In the genomic region with DNA sequence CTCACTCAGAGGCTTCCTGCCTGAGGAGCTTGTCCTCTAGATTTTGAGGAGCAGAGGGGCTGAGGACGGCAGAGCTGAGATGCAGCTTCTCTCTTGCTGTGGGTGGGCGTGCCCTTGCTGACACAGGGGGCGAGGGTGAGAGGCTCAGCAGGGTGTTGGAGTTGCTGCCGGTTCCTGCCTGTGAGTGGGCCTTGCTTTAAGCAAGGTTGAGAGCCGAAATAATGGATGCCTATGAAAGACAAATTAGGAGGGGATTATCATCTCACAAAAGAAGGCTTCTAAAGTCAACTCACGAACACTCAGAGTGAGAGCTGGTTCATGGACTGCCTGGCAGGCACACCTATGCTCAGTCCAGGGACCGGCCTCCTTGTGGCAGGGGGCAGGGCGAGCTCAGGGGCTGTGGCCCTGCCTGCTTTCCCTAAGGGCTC, we compare ENCODE assay signal across 22 cellular contexts.
DNase-seq lines count a peak whose midpoint lies in the region; ATAC-seq and TF ChIP-seq lines count a peak whose summit lies in the region.
"Had no signal": no experiment of that assay in that cellular context is flagged by ENCODE, and none has a peak within 500 bp of the region (broad histone marks: within the 10 kb centered on the region; RNA-seq: fewer than 3 reads in every experiment).

No MANE protein-coding gene starts in this region.

- no CpG with 5 or more reads among the region's 8 CpGs for WGBS in trophoblast cell (ENCODE audit: extremely low coverage, insufficient coverage, insufficient read length)

- H3K14ac ChIP-seq in trophoblast cell (ENCODE audit: low read length), result no peak overlapping the region

- H3K27ac Mint-ChIP-seq in glutamatergic neuron (ENCODE audit: unreplicated experiment), result peak overlapping the region; percentile 38
- no peak overlapping the region for H3K27ac Mint-ChIP-seq in activated T-cell treated with anti-CD3 and anti-CD28 coated beads, Interleukin-2, amount 50 U/mL, for 24 hours
- H3K27ac Mint-ChIP-seq: activated naive CD4-positive, alpha-beta T cell treated with anti-CD3 and anti-CD28 coated beads for 36 hours; B cell had no signal

- H2AK5ac ChIP-seq in trophoblast cell (ENCODE audit: low read length), result peak overlapping the region; percentile 47

- H3K4ac ChIP-seq in trophoblast cell (ENCODE audit: low read depth, low read length), result no peak overlapping the region

- H3K18ac ChIP-seq in trophoblast cell (ENCODE audit: low read length), result peak overlapping the region; percentile 47

- no peak overlapping the region for H2BK12ac ChIP-seq in trophoblast cell (ENCODE audit: low read length)

- TF ChIP-seq CTCF in glutamatergic neuron (IDR thresholded peaks at IDR 0.05; ENCODE audit: partially characterized antibody, unreplicated experiment) (no peak), GM10248 (IDR thresholded peaks at IDR 0.05; ENCODE audit: control extremely low read depth, extremely low read depth, low read depth, missing control alignments) (no peak)

- H3K79me1 ChIP-seq in trophoblast cell (ENCODE audit: low read length), result no peaks in the 10 kb centered on the region

- CTCF ChIA-PET in GM10248 (lab: Yijun Ruan, JAX), result interaction anchor here (0.8 to 3.1 kb wide), 13 partner anchors 8 to 361 kb away, joined by 3 to 12 read pairs (median 4); no protein-coding TSS in a partner anchor

- no peaks in the 10 kb centered on the region for H3K36me3 ChIP-seq in HAP-1 (replicated peaks)
- no peaks in the 10 kb centered on the region for H3K36me3 ChIP-seq in trophoblast cell (ENCODE audit: control insufficient read depth in 1 of 2, insufficient read depth in 2 of 2, low read length in 2 of 2)
- H3K36me3 ChIP-seq: esophagus muscularis mucosa, tibial nerve had no signal

- no peak overlapping the region for H4K8ac ChIP-seq in trophoblast cell (ENCODE audit: low read depth, low read length)

- H3K23ac ChIP-seq in trophoblast cell (ENCODE audit: low read length), result no peak overlapping the region

- POLR2A ChIA-PET in GM10248 (lab: Yijun Ruan, JAX), result no interaction called here

- no peak for ATAC-seq in activated CD4-positive, CD25-positive, alpha-beta regulatory T cell treated with anti-CD3 and anti-CD28 coated beads, Interleukin-2, amount 50 U/mL, for 24 hours
- ATAC-seq: Panc1, sciatic nerve had no signal

- peaks cover 14% of the 10 kb centered on the region for H3K9me3 Mint-ChIP-seq in glutamatergic neuron (ENCODE audit: unreplicated experiment)
- H3K9me3 Mint-ChIP-seq in activated T-cell treated with anti-CD3 and anti-CD28 coated beads, Interleukin-2, amount 50 U/mL, for 24 hours, result no peaks in the 10 kb centered on the region
- H3K9me3 Mint-ChIP-seq: activated naive CD4-positive, alpha-beta T cell treated with anti-CD3 and anti-CD28 coated beads for 36 hours had no signal

- no peaks in the 10 kb centered on the region for H3K79me2 ChIP-seq in trophoblast cell (ENCODE audit: control insufficient read depth, insufficient read depth, low read length, poor library complexity)

- H4K12ac ChIP-seq in trophoblast cell (ENCODE audit: low read depth, low read length), result no peak overlapping the region

- H2BK5ac ChIP-seq in trophoblast cell (ENCODE audit: low read depth, low read length, poor library complexity), result no peak overlapping the region

- no peak overlapping the region for H2AFZ ChIP-seq in trophoblast cell (ENCODE audit: insufficient read depth, low read length, poor library complexity)

- in situ Hi-C loops in HAP-1 (cut with MboI; ENCODE audit: low sequenced_read_pairs), result no loop called here

- no peak overlapping the region for H4K91ac ChIP-seq in trophoblast cell (ENCODE audit: low read depth, low read length)

- H3K27me3 ChIP-seq in HAP-1 (ENCODE audit: low read depth), result no peaks in the 10 kb centered on the region
- H3K27me3 ChIP-seq in trophoblast cell (ENCODE audit: insufficient read depth, low read length), result no peaks in the 10 kb centered on the region
- H3K27me3 ChIP-seq: esophagus muscularis mucosa, tibial nerve had no signal

- no peak overlapping the region for H3K9ac ChIP-seq in trophoblast cell (ENCODE audit: low read length)

- H3K27me3 Mint-ChIP-seq in glutamatergic neuron (ENCODE audit: unreplicated experiment), result peaks cover 7% of the 10 kb centered on the region
- no peaks in the 10 kb centered on the region for H3K27me3 Mint-ChIP-seq in activated T-cell treated with anti-CD3 and anti-CD28 coated beads, Interleukin-2, amount 50 U/mL, for 24 hours
- H3K27me3 Mint-ChIP-seq: B cell had no signal

- H3K9me3 ChIP-seq in HAP-1 (no peaks in the 10 kb centered on the region), trophoblast cell (ENCODE audit: insufficient read depth, low read depth, low read length) (no peaks in the 10 kb centered on the region)
- H3K9me3 ChIP-seq: esophagus muscularis mucosa, tibial nerve had no signal

- peaks cover 39% of the 10 kb centered on the region for H3K4me1 ChIP-seq in HAP-1
- peaks cover 16% of the 10 kb centered on the region in 2 experiments for H3K4me1 ChIP-seq in trophoblast cell (ENCODE audit: control insufficient read depth in 1 of 2, insufficient read depth in 2 of 2, low read length in 2 of 2)

- no peak overlapping the region for H3K4me3 Mint-ChIP-seq in glutamatergic neuron (ENCODE audit: unreplicated experiment)
- no peak overlapping the region for H3K4me3 Mint-ChIP-seq in activated T-cell treated with anti-CD3 and anti-CD28 coated beads, Interleukin-2, amount 50 U/mL, for 24 hours
- H3K4me3 Mint-ChIP-seq: activated naive CD4-positive, alpha-beta T cell treated with anti-CD3 and anti-CD28 coated beads for 36 hours; B cell had no signal

- H3K4me3 ChIP-seq in HAP-1, result no peak overlapping the region
- H3K4me3 ChIP-seq in trophoblast cell (ENCODE audit: low read depth, low read length), result peak overlapping the region; percentile 10
- H3K4me3 ChIP-seq: esophagus muscularis mucosa, SK-N-MC, tibial nerve had no signal

- no peak overlapping the region for H3K27ac ChIP-seq in trophoblast cell (ENCODE audit: low read depth, low read length)
- H3K27ac ChIP-seq: esophagus muscularis mucosa, SK-N-MC, tibial nerve had no signal

- DNase-seq in HAP-1 (ENCODE audit: low spot score in 2 of 2) (peak; percentile 80 to 88), NCI-H2227 treated with DMSO at 0.1 percent for 48 hours (lab: John Stamatoyannopoulos, UW) (peak; percentile 92), glutamatergic neuron (no peak), trophoblast cell (no peak), GM10248 (ENCODE audit: extremely low spot score) (no peak), DMS53 (lab: John Stamatoyannopoulos, UW) (no peak)
- no peak for DNase-seq in activated T-cell treated with anti-CD3 and anti-CD28 coated beads, Interleukin-2, amount 50 U/mL, for 24 hours
- DNase-seq: activated CD4-positive, alpha-beta T cell treated with anti-CD3 and anti-CD28 coated beads for 4 hours; activated naive CD4-positive, alpha-beta T cell treated with anti-CD3 and anti-CD28 coated beads for 36 hours; activated T-cell treated with anti-CD3 and anti-CD28 coated beads for 4 hours; dermis blood vessel endothelial cell; GF-D8; NCI-H1048; NCI-H510A treated with DMSO at 0.1 percent for 48 hours; stimulated activated CD4-positive, alpha-beta T cell treated with anti-CD3 and anti-CD28 coated beads, Interleukin-4, amount 100 ng/mL, for 1 hour had no signal

- H2BK120ac ChIP-seq in trophoblast cell (ENCODE audit: insufficient read depth, low read length, poor library complexity), result no peak overlapping the region

- peaks cover 54% of the 10 kb centered on the region for H3K4me1 Mint-ChIP-seq in glutamatergic neuron (ENCODE audit: low read depth, unreplicated experiment)
- peaks cover 29% of the 10 kb centered on the region for H3K4me1 Mint-ChIP-seq in activated T-cell treated with anti-CD3 and anti-CD28 coated beads, Interleukin-2, amount 50 U/mL, for 24 hours (ENCODE audit: low read depth)

- H3K36me3 Mint-ChIP-seq in glutamatergic neuron (ENCODE audit: unreplicated experiment), result no peaks in the 10 kb centered on the region
- peaks cover 3% of the 10 kb centered on the region for H3K36me3 Mint-ChIP-seq in activated T-cell treated with anti-CD3 and anti-CD28 coated beads, Interleukin-2, amount 50 U/mL, for 24 hours (ENCODE audit: low read depth)

- H3K4me2 ChIP-seq in trophoblast cell (ENCODE audit: low read length), result no peak overlapping the region

Comparison
In these comparisons a context has a peak if more than half of its experiments do, and no peak if none do; other contexts are left out.
1. DNase-seq: peak in HAP-1 (2 of 2) and NCI-H2227 treated with DMSO at 0.1 percent for 48 hours (single experiment); none in glutamatergic neuron (single experiment), trophoblast cell (0 of 2), GM10248 (single experiment), activated T-cell treated with anti-CD3 and anti-CD28 coated beads, Interleukin-2, amount 50 U/mL, for 24 hours (single experiment) and DMS53 (single experiment).